1 cellular context compared by ENCODE assay signal in genomic region chr22:38243007-38243775, GRCh38.
TF ChIP-seq lines count a peak whose summit lies in the region.

No MANE protein-coding gene starts in this region.

TF ChIP-seq in HepG2, 621 proteins besides CTCF, POLR2A, EP300 and RAD21 (continued from another document):
- TF ChIP-seq TFAP4 (IDR thresholded peaks at IDR 0.05; ENCODE audit: borderline replicate concordance, low read depth) (peak; percentile 19; the same call in 1 of the 2 replicates), ZNF687 (CRISPR knock-in tag; IDR thresholded peaks at IDR 0.05) (peak; percentile 44; the same call in 1 of the 2 replicates), ELF3 (CRISPR knock-in tag; IDR thresholded peaks at IDR 0.05) (0 out of 2 replicates have a peak, but pooled peaks have one; percentile 24), SP4 (CRISPR knock-in tag; IDR thresholded peaks at IDR 0.05) (no peak), ISX (CRISPR knock-in tag; conservative IDR thresholded peaks at IDR 0.05) (no peak), ZNF570 (CRISPR knock-in tag; IDR thresholded peaks at IDR 0.05; ENCODE audit: borderline replicate concordance) (no peak), LCORL (IDR thresholded peaks at IDR 0.05) (no peak), LCORL (CRISPR knock-in tag; IDR thresholded peaks at IDR 0.05) (0 out of 2 replicates have a peak, but pooled peaks have one; percentile 25), ZSCAN20 (CRISPR knock-in tag; IDR thresholded peaks at IDR 0.05; ENCODE audit: borderline replicate concordance) (no peak), FOXP1 (IDR thresholded peaks at IDR 0.05) (no peak), FOXP1 (CRISPR knock-in tag; IDR thresholded peaks at IDR 0.05) (no peak), NR1H2 (CRISPR knock-in tag; IDR thresholded peaks at IDR 0.05; ENCODE audit: borderline replicate concordance, low read depth) (no peak), ZNF7 (CRISPR knock-in tag; IDR thresholded peaks at IDR 0.05) (no peak), ZNF672 (CRISPR knock-in tag; IDR thresholded peaks at IDR 0.05) (no peak), ZNF468 (CRISPR knock-in tag; IDR thresholded peaks at IDR 0.05) (no peak), MXI1 (IDR thresholded peaks at IDR 0.05; ENCODE audit: borderline replicate concordance, low read depth, low read length) (no peak), ZBTB38 (CRISPR knock-in tag; IDR thresholded peaks at IDR 0.05) (peak; percentile 42; the same call in 1 of the 2 replicates), ARID4A (CRISPR knock-in tag; IDR thresholded peaks at IDR 0.05; ENCODE audit: borderline replicate concordance) (peak; percentile 46), ZNF335 (CRISPR knock-in tag; IDR thresholded peaks at IDR 0.05) (no peak), RARA (CRISPR knock-in tag; IDR thresholded peaks at IDR 0.05) (0 out of 2 replicates have a peak, but pooled peaks have one; percentile 18), ZNF883 (CRISPR knock-in tag; IDR thresholded peaks at IDR 0.05; ENCODE audit: not compliant biosample characterization) (no peak)
